8 cellular contexts compared by ENCODE assay signal in the genomic region with DNA sequence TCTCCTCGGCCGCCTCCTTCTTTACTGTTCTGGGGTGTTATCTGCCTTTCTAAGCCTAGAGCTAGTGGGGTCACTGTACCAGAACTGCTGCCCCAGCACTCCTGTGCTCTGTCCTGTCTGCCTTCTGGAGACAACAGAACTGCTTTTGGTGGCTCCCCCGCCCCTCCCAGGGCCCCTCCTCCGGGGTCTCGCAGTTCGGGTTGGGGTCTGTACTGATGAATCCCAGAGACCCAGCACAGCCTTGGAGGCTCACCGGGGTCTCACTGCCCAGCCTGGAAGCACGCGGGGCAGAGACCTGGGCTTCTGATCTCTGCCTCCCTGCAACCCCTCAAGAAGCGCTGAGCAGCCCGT. TPM values are rescaled to one million over a fixed set of nuclear protein-coding genes. Genes with fewer than 3 reads are reported as not detected.
A peak's percentile ranks its signal among the peaks of the same experiment; 100 is the strongest.
DNase-seq lines count a peak whose midpoint lies in the region; FAIRE-seq and TF ChIP-seq lines count a peak whose summit lies in the region.

No MANE protein-coding gene starts in this region.

- no peaks in the 10 kb centered on the region for H3K27me3 ChIP-seq in bronchial epithelial cell (ENCODE audit: control insufficient read depth, insufficient read depth, low read length)
- H3K27me3 ChIP-seq in mucosa of rectum (ENCODE audit: control insufficient read depth in 2 of 2, insufficient read depth in 2 of 2, low read length in 2 of 2) = no peaks in the 10 kb centered on the region
- H3K27me3 ChIP-seq in uterus = no peaks in the 10 kb centered on the region

- H3K27ac ChIP-seq in mucosa of rectum (ENCODE audit: low read depth in 2 of 2, low read length in 2 of 2) = peak overlapping the region; percentile 77
- H3K27ac ChIP-seq in uterus = peak overlapping the region; percentile 46 to 80

- H3K4me1 Mint-ChIP-seq in activated naive CD4-positive, alpha-beta T cell treated with anti-CD3 and anti-CD28 coated beads, Interleukin-2, amount 50 U/mL, for 24 hours = peaks cover 8% of the 10 kb centered on the region

- H3K27ac Mint-ChIP-seq in activated naive CD4-positive, alpha-beta T cell treated with anti-CD3 and anti-CD28 coated beads, Interleukin-2, amount 50 U/mL, for 24 hours = peak overlapping the region; percentile 32

- TF ChIP-seq CTCF in bronchial epithelial cell (IDR thresholded peaks at IDR 0.05; ENCODE audit: insufficient read depth, low read length, severe bottlenecking) (no peak), uterus (IDR thresholded peaks at IDR 0.05) (no peak)

- H3K36me3 Mint-ChIP-seq in activated naive CD4-positive, alpha-beta T cell treated with anti-CD3 and anti-CD28 coated beads, Interleukin-2, amount 50 U/mL, for 24 hours = no peaks in the 10 kb centered on the region

- H3K36me3 ChIP-seq in bronchial epithelial cell (ENCODE audit: control insufficient read depth, insufficient read depth, low read length) = no peaks in the 10 kb centered on the region
- H3K36me3 ChIP-seq in mucosa of rectum (ENCODE audit: control insufficient read depth in 2 of 2, insufficient read depth in 2 of 2, low read length in 2 of 2) = peaks cover 6 to 13% of the 10 kb centered on the region in 2 donors
- no peaks in the 10 kb centered on the region for H3K36me3 ChIP-seq in uterus

- H3K9ac ChIP-seq in mucosa of rectum (ENCODE audit: low read depth in 1 of 2, low read length in 2 of 2) = peak overlapping the region; percentile 70 to 75

- H3K27me3 Mint-ChIP-seq in activated naive CD4-positive, alpha-beta T cell treated with anti-CD3 and anti-CD28 coated beads, Interleukin-2, amount 50 U/mL, for 24 hours = no peaks in the 10 kb centered on the region

- peak overlapping the region; percentile 78 for H3K4me3 Mint-ChIP-seq in activated naive CD4-positive, alpha-beta T cell treated with anti-CD3 and anti-CD28 coated beads, Interleukin-2, amount 50 U/mL, for 24 hours

- intact Hi-C loops in uterus (cut with DNase I; ENCODE audit: low total_unique reads) = loop anchor here (5.0 kb wide), 1 partner anchor 106 kb away; no protein-coding TSS in a partner anchor

- peak overlapping the region; percentile 27 for H3K4me3 ChIP-seq in bronchial epithelial cell (ENCODE audit: low read depth, low read length)
- peak overlapping the region; percentile 60 to 71 for H3K4me3 ChIP-seq in mucosa of rectum (ENCODE audit: low read length in 2 of 2)
- H3K4me3 ChIP-seq in uterus = peak overlapping the region; percentile 28 to 33

- no peak for DNase-seq in activated naive CD4-positive, alpha-beta T cell (lab: John Stamatoyannopoulos, UW)
- DNase-seq in bronchial epithelial cell (ENCODE audit: low read depth) = no peak
- DNase-seq in uterus = no peak
- no peak for DNase-seq in effector CD4-positive, alpha-beta T cell
- DNase-seq in glomerular visceral epithelial cell (ENCODE audit: extremely low spot score) = no peak
- no peak for DNase-seq in stimulated activated CD4-positive, alpha-beta T cell treated with anti-CD3 and anti-CD28 coated beads, Interleukin-4, amount 100 ng/mL, for 24 hours

- FAIRE-seq in bronchial epithelial cell (lab: Jason Lieb, UNC) = no peak

- peaks cover 7 to 17% of the 10 kb centered on the region in 2 donors for H3K4me1 ChIP-seq in mucosa of rectum (ENCODE audit: control insufficient read depth in 2 of 2, insufficient read depth in 2 of 2, low read length in 2 of 2)
- no peaks in the 10 kb centered on the region for H3K4me1 ChIP-seq in uterus

- H3K9me3 Mint-ChIP-seq in activated naive CD4-positive, alpha-beta T cell treated with anti-CD3 and anti-CD28 coated beads, Interleukin-2, amount 50 U/mL, for 24 hours = no peaks in the 10 kb centered on the region

- H3K9me3 ChIP-seq in mucosa of rectum (ENCODE audit: control insufficient read depth in 2 of 2, low read length in 2 of 2) (no peaks in the 10 kb centered on the region), uterus (no peaks in the 10 kb centered on the region)

- no peak for TF ChIP-seq POLR2A in uterus (IDR thresholded peaks at IDR 0.05)

RNA-seq across cellular contexts. Expression of gene PLEKHA6, which starts 3.2 kb away (rescaled TPM):
- total RNA-seq in bronchial epithelial cell = 2.1 and 3.5 TPM in 2 replicates
- 10 to 100 TPM in 1 of 4 donors, 1 to 10 TPM in 3; 5.9 to 13.6 (median 8.4) TPM for total RNA-seq in uterus

RNA-seq across cellular contexts. Expression of gene PPP1R15B, which starts 48.7 kb away (rescaled TPM):
- total RNA-seq in bronchial epithelial cell (23.4 and 33.2 TPM in 2 replicates), uterus (10 to 100 TPM; 20.5 to 58.9 (median 46.4) TPM)
